ENCODE assay signal across 2 cellular contexts in genomic region chr3:53763353-53763752, GRCh38.
TF ChIP-seq lines count a peak whose summit lies in the region.

No MANE protein-coding gene starts in this region.

TF ChIP-seq in HEK293, 187 proteins besides CTCF, POLR2A, EP300 and RAD21 (continued from another document):
- TF ChIP-seq KLF17 (tag by site-specific recombination; IDR thresholded peaks at IDR 0.05) = no peak
- TF ChIP-seq, protein P1, sequence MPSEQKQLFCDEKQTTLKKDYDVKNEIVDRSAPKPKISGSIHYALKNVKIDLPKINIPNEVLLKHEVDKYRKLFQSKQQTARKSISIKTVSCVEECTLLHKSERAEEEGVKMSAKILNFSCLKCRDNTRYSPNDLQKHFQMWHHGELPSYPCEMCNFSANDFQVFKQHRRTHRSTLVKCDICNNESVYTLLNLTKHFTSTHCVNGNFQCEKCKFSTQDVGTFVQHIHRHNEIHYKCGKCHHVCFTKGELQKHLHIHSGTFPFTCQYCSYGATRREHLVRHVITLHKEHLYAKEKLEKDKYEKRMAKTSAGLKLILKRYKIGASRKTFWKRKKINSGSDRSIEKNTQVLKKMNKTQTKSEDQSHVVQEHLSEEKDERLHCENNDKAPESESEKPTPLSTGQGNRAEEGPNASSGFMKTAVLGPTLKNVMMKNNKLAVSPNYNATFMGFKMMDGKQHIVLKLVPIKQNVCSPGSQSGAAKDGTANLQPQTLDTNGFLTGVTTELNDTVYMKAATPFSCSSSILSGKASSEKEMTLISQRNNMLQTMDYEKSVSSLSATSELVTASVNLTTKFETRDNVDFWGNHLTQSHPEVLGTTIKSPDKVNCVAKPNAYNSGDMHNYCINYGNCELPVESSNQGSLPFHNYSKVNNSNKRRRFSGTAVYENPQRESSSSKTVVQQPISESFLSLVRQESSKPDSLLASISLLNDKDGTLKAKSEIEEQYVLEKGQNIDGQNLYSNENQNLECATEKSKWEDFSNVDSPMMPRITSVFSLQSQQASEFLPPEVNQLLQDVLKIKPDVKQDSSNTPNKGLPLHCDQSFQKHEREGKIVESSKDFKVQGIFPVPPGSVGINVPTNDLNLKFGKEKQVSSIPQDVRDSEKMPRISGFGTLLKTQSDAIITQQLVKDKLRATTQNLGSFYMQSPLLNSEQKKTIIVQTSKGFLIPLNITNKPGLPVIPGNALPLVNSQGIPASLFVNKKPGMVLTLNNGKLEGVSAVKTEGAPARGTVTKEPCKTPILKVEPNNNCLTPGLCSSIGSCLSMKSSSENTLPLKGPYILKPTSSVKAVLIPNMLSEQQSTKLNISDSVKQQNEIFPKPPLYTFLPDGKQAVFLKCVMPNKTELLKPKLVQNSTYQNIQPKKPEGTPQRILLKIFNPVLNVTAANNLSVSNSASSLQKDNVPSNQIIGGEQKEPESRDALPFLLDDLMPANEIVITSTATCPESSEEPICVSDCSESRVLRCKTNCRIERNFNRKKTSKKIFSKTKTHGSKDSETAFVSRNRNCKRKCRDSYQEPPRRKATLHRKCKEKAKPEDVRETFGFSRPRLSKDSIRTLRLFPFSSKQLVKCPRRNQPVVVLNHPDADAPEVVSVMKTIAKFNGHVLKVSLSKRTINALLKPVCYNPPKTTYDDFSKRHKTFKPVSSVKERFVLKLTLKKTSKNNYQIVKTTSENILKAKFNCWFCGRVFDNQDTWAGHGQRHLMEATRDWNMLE (tag by site-specific recombination; conservative IDR thresholded peaks at IDR 0.05; ENCODE audit: low read depth) = no peak
- TF ChIP-seq ZNF664 (tag by site-specific recombination; IDR thresholded peaks at IDR 0.05) = no peak
- no peak for TF ChIP-seq ZNF140 (tag by site-specific recombination; IDR thresholded peaks at IDR 0.05)
- no peak for TF ChIP-seq BCL11A (tag by site-specific recombination; IDR thresholded peaks at IDR 0.05; ENCODE audit: low read depth)
- TF ChIP-seq ZFHX2 (tag by site-specific recombination; conservative IDR thresholded peaks at IDR 0.05) = peak; percentile 25

TF ChIP-seq in HepG2, 621 proteins besides CTCF, POLR2A, EP300 and RAD21 (continued from another document):
- TF ChIP-seq, protein P2, sequence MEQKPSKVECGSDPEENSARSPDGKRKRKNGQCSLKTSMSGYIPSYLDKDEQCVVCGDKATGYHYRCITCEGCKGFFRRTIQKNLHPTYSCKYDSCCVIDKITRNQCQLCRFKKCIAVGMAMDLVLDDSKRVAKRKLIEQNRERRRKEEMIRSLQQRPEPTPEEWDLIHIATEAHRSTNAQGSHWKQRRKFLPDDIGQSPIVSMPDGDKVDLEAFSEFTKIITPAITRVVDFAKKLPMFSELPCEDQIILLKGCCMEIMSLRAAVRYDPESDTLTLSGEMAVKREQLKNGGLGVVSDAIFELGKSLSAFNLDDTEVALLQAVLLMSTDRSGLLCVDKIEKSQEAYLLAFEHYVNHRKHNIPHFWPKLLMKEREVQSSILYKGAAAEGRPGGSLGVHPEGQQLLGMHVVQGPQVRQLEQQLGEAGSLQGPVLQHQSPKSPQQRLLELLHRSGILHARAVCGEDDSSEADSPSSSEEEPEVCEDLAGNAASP (CRISPR knock-in tag; IDR thresholded peaks at IDR 0.05; ENCODE audit: borderline replicate concordance) = no peak
- TF ChIP-seq, protein P3, sequence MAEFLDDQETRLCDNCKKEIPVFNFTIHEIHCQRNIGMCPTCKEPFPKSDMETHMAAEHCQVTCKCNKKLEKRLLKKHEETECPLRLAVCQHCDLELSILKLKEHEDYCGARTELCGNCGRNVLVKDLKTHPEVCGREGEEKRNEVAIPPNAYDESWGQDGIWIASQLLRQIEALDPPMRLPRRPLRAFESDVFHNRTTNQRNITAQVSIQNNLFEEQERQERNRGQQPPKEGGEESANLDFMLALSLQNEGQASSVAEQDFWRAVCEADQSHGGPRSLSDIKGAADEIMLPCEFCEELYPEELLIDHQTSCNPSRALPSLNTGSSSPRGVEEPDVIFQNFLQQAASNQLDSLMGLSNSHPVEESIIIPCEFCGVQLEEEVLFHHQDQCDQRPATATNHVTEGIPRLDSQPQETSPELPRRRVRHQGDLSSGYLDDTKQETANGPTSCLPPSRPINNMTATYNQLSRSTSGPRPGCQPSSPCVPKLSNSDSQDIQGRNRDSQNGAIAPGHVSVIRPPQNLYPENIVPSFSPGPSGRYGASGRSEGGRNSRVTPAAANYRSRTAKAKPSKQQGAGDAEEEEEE (CRISPR knock-in tag; IDR thresholded peaks at IDR 0.05; ENCODE audit: borderline replicate concordance) = no peak
- no peak for TF ChIP-seq ZNF652 (CRISPR knock-in tag; IDR thresholded peaks at IDR 0.05; ENCODE audit: borderline replicate concordance, low read depth)
- TF ChIP-seq, protein P4, sequence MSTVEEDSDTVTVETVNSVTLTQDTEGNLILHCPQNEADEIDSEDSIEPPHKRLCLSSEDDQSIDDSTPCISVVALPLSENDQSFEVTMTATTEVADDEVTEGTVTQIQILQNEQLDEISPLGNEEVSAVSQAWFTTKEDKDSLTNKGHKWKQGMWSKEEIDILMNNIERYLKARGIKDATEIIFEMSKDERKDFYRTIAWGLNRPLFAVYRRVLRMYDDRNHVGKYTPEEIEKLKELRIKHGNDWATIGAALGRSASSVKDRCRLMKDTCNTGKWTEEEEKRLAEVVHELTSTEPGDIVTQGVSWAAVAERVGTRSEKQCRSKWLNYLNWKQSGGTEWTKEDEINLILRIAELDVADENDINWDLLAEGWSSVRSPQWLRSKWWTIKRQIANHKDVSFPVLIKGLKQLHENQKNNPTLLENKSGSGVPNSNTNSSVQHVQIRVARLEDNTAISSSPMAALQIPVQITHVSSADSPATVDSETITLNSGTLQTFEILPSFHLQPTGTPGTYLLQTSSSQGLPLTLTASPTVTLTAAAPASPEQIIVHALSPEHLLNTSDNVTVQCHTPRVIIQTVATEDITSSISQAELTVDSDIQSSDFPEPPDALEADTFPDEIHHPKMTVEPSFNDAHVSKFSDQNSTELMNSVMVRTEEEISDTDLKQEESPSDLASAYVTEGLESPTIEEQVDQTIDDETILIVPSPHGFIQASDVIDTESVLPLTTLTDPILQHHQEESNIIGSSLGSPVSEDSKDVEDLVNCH (CRISPR knock-in tag; IDR thresholded peaks at IDR 0.05) = no peak
- no peak for TF ChIP-seq TRIM24 (CRISPR knock-in tag; IDR thresholded peaks at IDR 0.05)
- no peak for TF ChIP-seq ZFY (CRISPR knock-in tag; IDR thresholded peaks at IDR 0.05)
- no peak for TF ChIP-seq KAT8 (CRISPR knock-in tag; IDR thresholded peaks at IDR 0.05)
- TF ChIP-seq ZNF260 (CRISPR knock-in tag; IDR thresholded peaks at IDR 0.05; ENCODE audit: borderline replicate concordance, low read depth) = no peak
- no peak for TF ChIP-seq ZNF841 (CRISPR knock-in tag; IDR thresholded peaks at IDR 0.05; ENCODE audit: borderline replicate concordance)
- no peak for TF ChIP-seq AGO2 (optimal IDR thresholded peaks at IDR 0.05; ENCODE audit: low read depth, low read length)
- TF ChIP-seq GFI1 (CRISPR knock-in tag; IDR thresholded peaks at IDR 0.05; ENCODE audit: borderline replicate concordance) = no peak
- no peak for TF ChIP-seq ZNF343 (CRISPR knock-in tag; IDR thresholded peaks at IDR 0.05)
- TF ChIP-seq JUNB (CRISPR knock-in tag; IDR thresholded peaks at IDR 0.05; ENCODE audit: borderline replicate concordance) = no peak
- no peak for TF ChIP-seq ZNF329 (CRISPR knock-in tag; IDR thresholded peaks at IDR 0.05; ENCODE audit: low read depth)
- no peak for TF ChIP-seq RBM22 (optimal IDR thresholded peaks at IDR 0.05; ENCODE audit: low read length)
- TF ChIP-seq, protein P5, sequence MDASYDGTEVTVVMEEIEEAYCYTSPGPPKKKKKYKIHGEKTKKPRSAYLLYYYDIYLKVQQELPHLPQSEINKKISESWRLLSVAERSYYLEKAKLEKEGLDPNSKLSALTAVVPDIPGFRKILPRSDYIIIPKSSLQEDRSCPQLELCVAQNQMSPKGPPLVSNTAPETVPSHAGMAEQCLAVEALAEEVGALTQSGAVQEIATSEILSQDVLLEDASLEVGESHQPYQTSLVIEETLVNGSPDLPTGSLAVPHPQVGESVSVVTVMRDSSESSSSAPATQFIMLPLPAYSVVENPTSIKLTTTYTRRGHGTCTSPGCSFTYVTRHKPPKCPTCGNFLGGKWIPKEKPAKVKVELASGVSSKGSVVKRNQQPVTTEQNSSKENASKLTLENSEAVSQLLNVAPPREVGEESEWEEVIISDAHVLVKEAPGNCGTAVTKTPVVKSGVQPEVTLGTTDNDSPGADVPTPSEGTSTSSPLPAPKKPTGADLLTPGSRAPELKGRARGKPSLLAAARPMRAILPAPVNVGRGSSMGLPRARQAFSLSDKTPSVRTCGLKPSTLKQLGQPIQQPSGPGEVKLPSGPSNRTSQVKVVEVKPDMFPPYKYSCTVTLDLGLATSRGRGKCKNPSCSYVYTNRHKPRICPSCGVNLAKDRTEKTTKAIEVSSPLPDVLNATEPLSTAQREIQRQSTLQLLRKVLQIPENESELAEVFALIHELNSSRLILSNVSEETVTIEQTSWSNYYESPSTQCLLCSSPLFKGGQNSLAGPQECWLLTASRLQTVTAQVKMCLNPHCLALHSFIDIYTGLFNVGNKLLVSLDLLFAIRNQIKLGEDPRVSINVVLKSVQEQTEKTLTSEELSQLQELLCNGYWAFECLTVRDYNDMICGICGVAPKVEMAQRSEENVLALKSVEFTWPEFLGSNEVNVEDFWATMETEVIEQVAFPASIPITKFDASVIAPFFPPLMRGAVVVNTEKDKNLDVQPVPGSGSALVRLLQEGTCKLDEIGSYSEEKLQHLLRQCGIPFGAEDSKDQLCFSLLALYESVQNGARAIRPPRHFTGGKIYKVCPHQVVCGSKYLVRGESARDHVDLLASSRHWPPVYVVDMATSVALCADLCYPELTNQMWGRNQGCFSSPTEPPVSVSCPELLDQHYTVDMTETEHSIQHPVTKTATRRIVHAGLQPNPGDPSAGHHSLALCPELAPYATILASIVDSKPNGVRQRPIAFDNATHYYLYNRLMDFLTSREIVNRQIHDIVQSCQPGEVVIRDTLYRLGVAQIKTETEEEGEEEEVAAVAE (CRISPR knock-in tag; IDR thresholded peaks at IDR 0.05; ENCODE audit: borderline replicate concordance) = no peak
- no peak for TF ChIP-seq ZBTB25 (CRISPR knock-in tag; IDR thresholded peaks at IDR 0.05)
- no peak for TF ChIP-seq ZNF878 (CRISPR knock-in tag; IDR thresholded peaks at IDR 0.05)
- no peak for TF ChIP-seq ZNF737 (CRISPR knock-in tag; IDR thresholded peaks at IDR 0.05; ENCODE audit: borderline replicate concordance)
